In the genomic region with DNA sequence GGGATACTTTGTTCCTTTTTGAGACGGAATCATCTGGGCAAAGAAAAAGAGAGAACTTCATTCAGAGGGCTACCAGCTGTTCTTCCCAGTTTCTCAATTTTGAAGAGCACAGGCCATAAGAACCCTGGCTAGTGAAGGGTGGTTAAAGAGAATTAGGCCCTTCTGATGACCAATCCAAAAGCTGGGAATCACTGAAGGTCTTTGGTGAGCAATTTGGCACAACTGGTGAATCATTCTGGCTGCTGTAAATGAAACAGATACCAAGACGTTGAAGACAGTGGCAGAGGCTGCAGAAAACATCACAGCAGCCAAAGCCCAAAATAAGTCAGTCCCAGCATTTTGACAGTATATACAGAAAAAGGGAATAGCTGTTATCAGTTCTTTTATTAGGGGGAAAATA, we compare ENCODE assay signal across 15 cellular contexts. TPM values are rescaled to one million over a fixed set of nuclear protein-coding genes. Genes with fewer than 3 reads are reported as not detected.
DNase-seq lines count a peak whose midpoint lies in the region; ATAC-seq and TF ChIP-seq lines count a peak whose summit lies in the region.
"Had no signal": no experiment of that assay in that cellular context is flagged by ENCODE, and none has a peak within 500 bp of the region (broad histone marks: within the 10 kb centered on the region; RNA-seq: fewer than 3 reads in every experiment).

No MANE protein-coding gene starts in this region.

- H3K4me1 ChIP-seq in PC-3 (ENCODE audit: insufficient read depth, low read length) = peaks cover 42% of the 10 kb centered on the region

- H3K4me2 ChIP-seq in PC-3 (ENCODE audit: low read length) = peak overlapping the region; percentile 32

- peaks cover 69% of the 10 kb centered on the region for H3K79me2 ChIP-seq in PC-3 (ENCODE audit: low read length)

- H2AFZ ChIP-seq in PC-3 (ENCODE audit: low read length) = no peak overlapping the region

- ATAC-seq in GM21529 (IDR thresholded peaks at IDR 0.05; ENCODE audit: unreplicated experiment) (peak; percentile 12), PC-3 (peak; percentile 3; the same call in 1 of the 2 replicates)
- ATAC-seq: activated CD8-positive, alpha-beta T cell treated with anti-CD3 and anti-CD28 coated beads for 36 hours; natural killer cell had no signal

- H3K27ac ChIP-seq in C4-2B (peak overlapping the region; percentile 44; the same call in 1 of the 2 replicates), PC-3 (ENCODE audit: low read length) (peak overlapping the region; percentile 50; the same call in 1 of the 2 replicates)

- TF ChIP-seq CTCF in C4-2B (conservative IDR thresholded peaks at IDR 0.05) (no peak), PC-3 (conservative IDR thresholded peaks at IDR 0.05; ENCODE audit: low read depth, low read length) (no peak), foreskin fibroblast (IDR thresholded peaks at IDR 0.05; ENCODE audit: low read depth, low read length) (no peak)

- BruUV-seq in PC-3 (replicated peaks; lab: Mats Ljungman, UMichigan) = no TSS peak

- H3K9me3 ChIP-seq in PC-3 (ENCODE audit: low read length) = no peaks in the 10 kb centered on the region

- CTCF ChIA-PET in PC-3 (lab: Charles Lee) = no interaction called here

- peaks cover 7% of the 10 kb centered on the region; the same call in 1 of the 2 replicates for H4K20me1 ChIP-seq in PC-3 (ENCODE audit: low read length)

- intact Hi-C loops in PC-3 (cut with micrococcal nuclease) = loop anchor here (2.0 to 5.0 kb wide), 2 partner anchors 133 to 240 kb away; no protein-coding TSS in a partner anchor

- no peak overlapping the region for H3K9ac ChIP-seq in PC-3 (ENCODE audit: low read length)

- no peaks in the 10 kb centered on the region for H3K9me2 ChIP-seq in PC-3 (replicated peaks; ENCODE audit: low read length)

- H3K36me3 ChIP-seq in PC-3 (ENCODE audit: low read depth, low read length) = no peaks in the 10 kb centered on the region

- no peaks in the 10 kb centered on the region for H3K27me3 ChIP-seq in PC-3 (ENCODE audit: low read length)

- H3F3A ChIP-seq in PC-3 (ENCODE audit: low read length, unreplicated experiment) = no peaks in the 10 kb centered on the region

- DNase-seq in PC-3 (peak; percentile 48), foreskin fibroblast (peak; percentile 18 to 22), NCI-H2029 (lab: John Stamatoyannopoulos, UW) (no peak), T-helper 1 cell (no peak), NCI-H524 treated with DMSO at 0.1 percent for 48 hours (lab: John Stamatoyannopoulos, UW) (no peak), globus pallidus (ENCODE audit: low spot score) (no peak)
- DNase-seq: activated CD8-positive, alpha-beta T cell treated with anti-CD3 and anti-CD28 coated beads for 36 hours; activated gamma-delta T cell; effector CD8-positive, alpha-beta T cell; natural killer cell; NCI-H1092 treated with DMSO at 0.1 percent for 48 hours; retina; stimulated activated CD4-positive, alpha-beta T cell treated with anti-CD3 and anti-CD28 coated beads, Interleukin-4, amount 100 ng/mL, for 1 hour had no signal

- POLR2A ChIA-PET in PC-3 (lab: Charles Lee; ENCODE audit: unreplicated experiment) = no interaction called here

- H3K4me3 ChIP-seq in PC-3 (ENCODE audit: low read length) = peak overlapping the region; percentile 17; the same call in 1 of the 2 replicates
- H3K4me3 ChIP-seq in foreskin fibroblast (ENCODE audit: low read depth in 1 of 2, low read length in 2 of 2) = no peak overlapping the region

RNA-seq across cellular contexts. Expression of gene RAPGEF5, which starts 5.1 kb away (rescaled TPM):
- 5.6 and 10.8 TPM in 2 replicates for total RNA-seq in PC-3 (2014; rRNA removed)

Comparison
In these comparisons a context has a peak if more than half of its experiments do, and no peak if none do; other contexts are left out.
1. DNase-seq: peak in PC-3 (single experiment) and foreskin fibroblast (2 of 2); none in NCI-H2029 (single experiment), T-helper 1 cell (0 of 5), NCI-H524 treated with DMSO at 0.1 percent for 48 hours (single experiment) and globus pallidus (single experiment).